In the genomic region with DNA sequence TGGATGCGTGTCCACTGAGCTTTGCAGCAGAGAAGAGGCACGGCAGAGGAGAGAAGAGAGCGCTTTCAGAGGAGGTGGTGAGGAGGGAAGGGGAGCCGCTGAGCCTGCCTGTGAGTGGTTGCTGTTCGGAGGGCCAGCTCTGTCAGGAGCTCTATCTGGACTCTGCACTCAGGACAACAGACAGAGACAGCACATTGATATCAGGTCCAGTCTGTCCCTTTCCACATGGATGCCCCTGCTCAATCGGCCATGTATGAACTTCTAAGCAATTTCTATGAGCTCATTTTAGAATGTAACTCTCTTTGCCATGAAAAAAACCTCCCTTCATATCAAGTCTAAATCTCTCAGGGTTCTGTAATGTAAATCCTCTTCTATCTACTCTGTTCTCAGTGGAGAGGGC, we compare ENCODE assay signal across 18 cellular contexts.
DNase-seq lines count a peak whose midpoint lies in the region; FAIRE-seq and TF ChIP-seq lines count a peak whose summit lies in the region.
"Had no signal": no experiment of that assay in that cellular context is flagged by ENCODE, and none has a peak within 500 bp of the region (broad histone marks: within the 10 kb centered on the region; RNA-seq: fewer than 3 reads in every experiment).

No MANE protein-coding gene starts in this region.

- no peaks in the 10 kb centered on the region for H3K36me3 ChIP-seq in ovary

- no peaks in the 10 kb centered on the region for H3K4me1 ChIP-seq in ovary (ENCODE audit: insufficient read depth)

- H3K27me3 ChIP-seq in ovary, result no peaks in the 10 kb centered on the region

- peak; percentile 90 for DNase-seq in G401 (ENCODE audit: low spot score)
- peak; percentile 35 for DNase-seq in astrocyte of the hippocampus (ENCODE audit: low read depth, low spot score)
- DNase-seq in renal cortical epithelial cell (ENCODE audit: low read depth), result peak; percentile 76
- no peak for DNase-seq in activated CD4-positive, alpha-beta T cell treated with anti-CD3 and anti-CD28 coated beads, Interleukin-2, amount 50 U/mL, for 4 hours
- no peak for DNase-seq in ovary
- no peak for DNase-seq in activated CD4-positive, alpha-beta T cell treated with anti-CD3 and anti-CD28 coated beads for 1 hour
- DNase-seq: GDM1, Kasumi-1, MM.1S, NCI-H1092, NCI-H146, NCI-H2081, NCI-H510A, NCI-H774, OCI-M1, SHP77 treated with DMSO at 0.1 percent for 48 hours, SK-N-SH had no signal

- TF ChIP-seq POLR2A in ovary (IDR thresholded peaks at IDR 0.05), result no peak

- WGBS in ovary, 3 donors, result 78 to 85% (median 80%) methylated on average over 6 of the region's 6 CpGs

- no peak for TF ChIP-seq CTCF in ovary (IDR thresholded peaks at IDR 0.05)

- intact Hi-C loops in ovary (cut with DNase I), result no loop called here

- H3K4me3 ChIP-seq in ovary, result no peak overlapping the region

- TF ChIP-seq EP300 in ovary (IDR thresholded peaks at IDR 0.05), result no peak

- no peaks in the 10 kb centered on the region for H3K9me3 ChIP-seq in ovary
- H3K9me3 ChIP-seq: SK-N-SH had no signal

- in situ Hi-C loops in G401 (cut with HindIII; ENCODE audit: low sequenced_read_pairs), result no loop called here

- H3K27ac ChIP-seq in ovary, result no peak overlapping the region

- FAIRE-seq in islet of Langerhans (lab: Jason Lieb, UNC), result peak; percentile 89

Comparison
In these comparisons a context has a peak if more than half of its experiments do, and no peak if none do; other contexts are left out.
1. DNase-seq: peak in G401 (single experiment), astrocyte of the hippocampus (single experiment) and renal cortical epithelial cell (single experiment); none in activated CD4-positive, alpha-beta T cell treated with anti-CD3 and anti-CD28 coated beads, Interleukin-2, amount 50 U/mL, for 4 hours (0 of 2), ovary (0 of 5) and activated CD4-positive, alpha-beta T cell treated with anti-CD3 and anti-CD28 coated beads for 1 hour (single experiment).